Comparison of ENCODE assay signal across 1 cellular context in genomic region chr7:84041649-84042048, GRCh38.
TF ChIP-seq lines count a peak whose summit lies in the region.

No MANE protein-coding gene starts in this region.

TF ChIP-seq in HCT116, 20 proteins besides CTCF, POLR2A, EP300 and RAD21:
- TF ChIP-seq ELF1 (IDR thresholded peaks at IDR 0.05; ENCODE audit: borderline replicate concordance, low read depth) (no peak), MAX (IDR thresholded peaks at IDR 0.05) (no peak), ZNF274 (IDR thresholded peaks at IDR 0.05; ENCODE audit: low read depth, low read length) (no peak), EZH2phosphoT487 (IDR thresholded peaks at IDR 0.05; ENCODE audit: borderline replicate concordance) (no peak), SIN3A (IDR thresholded peaks at IDR 0.05; ENCODE audit: low read depth) (no peak), REST (IDR thresholded peaks at IDR 0.05; ENCODE audit: low read depth) (no peak), POLR2AphosphoS5 (IDR thresholded peaks at IDR 0.05; ENCODE audit: low read depth, low read length) (no peak), YY1 (IDR thresholded peaks at IDR 0.05; ENCODE audit: extremely low read depth, insufficient replicate concordance, low read depth, low read length) (no peak), ZFX (IDR thresholded peaks at IDR 0.05) (no peak), ATF3 (IDR thresholded peaks at IDR 0.05) (no peak)
